7 cellular contexts compared by ENCODE assay signal in the genomic region with DNA sequence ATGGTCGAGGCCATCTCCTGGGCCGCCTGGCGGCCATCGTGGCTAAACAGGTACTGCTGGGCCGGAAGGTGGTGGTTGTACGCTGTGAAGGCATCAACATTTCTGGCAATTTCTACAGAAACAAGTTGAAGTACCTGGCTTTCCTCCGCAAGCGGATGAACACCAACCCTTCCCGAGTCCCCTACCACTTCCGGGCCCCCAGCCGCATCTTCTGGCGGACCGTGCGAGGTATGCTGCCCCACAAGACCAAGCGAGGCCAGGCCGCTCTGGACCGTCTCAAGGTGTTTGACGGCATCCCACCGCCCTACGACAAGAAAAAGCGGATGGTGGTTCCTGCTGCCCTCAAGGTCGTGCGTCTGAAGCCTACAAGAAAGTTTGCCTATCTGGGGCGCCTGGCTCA. TPM values are rescaled to one million over a fixed set of nuclear protein-coding genes. Genes with fewer than 3 reads are reported as not detected.
DNase-seq lines count a peak whose midpoint lies in the region; ATAC-seq, FAIRE-seq and TF ChIP-seq lines count a peak whose summit lies in the region.
"Not testable (repeated sequence)": the region's sequence is repeated elsewhere in the genome, so short reads cannot be mapped to it uniquely, and the experiment has no call there.

No MANE protein-coding gene starts in this region.

- not testable (repeated sequence) for H3K9me2 ChIP-seq in HCT116 (ENCODE audit: insufficient read depth); OCI-LY7 (ENCODE audit: insufficient read depth, low read length)

- not testable (repeated sequence) for ATAC-seq in HCT116, Panc1, K562

- not testable (repeated sequence) for H3K27me3 Mint-ChIP-seq in Caco-2 (ENCODE audit: insufficient read depth, unreplicated experiment)

- not testable (repeated sequence) for TF ChIP-seq POLR2A in HCT116 (IDR thresholded peaks at IDR 0.05; ENCODE audit: borderline replicate concordance, extremely low read depth, insufficient read depth, insufficient read length); K562 (conservative IDR thresholded peaks at IDR 0.05); endothelial cell of umbilical vein (IDR thresholded peaks at IDR 0.05; ENCODE audit: low read depth, low read length)

- BruUV-seq in Caco-2 (replicated peaks; lab: Mats Ljungman, UMichigan) = TSS peak; percentile 100
- TSS peak; percentile 82 for BruUV-seq in HCT116 (replicated peaks; lab: Mats Ljungman, UMichigan)
- BruUV-seq in OCI-LY7 (replicated peaks; lab: Mats Ljungman, UMichigan) = TSS peak; percentile 100
- BruUV-seq in Panc1 (replicated peaks; lab: Mats Ljungman, UMichigan) = TSS peak; percentile 70
- TSS peak; percentile 88 for BruUV-seq in K562 (replicated peaks; lab: Mats Ljungman, UMichigan)
- BruUV-seq in endothelial cell of umbilical vein (replicated peaks; lab: Mats Ljungman, UMichigan) = TSS peak; percentile 36

- H3K27ac ChIP-seq in HCT116 (ENCODE audit: low read depth, low read length); OCI-LY7 (ENCODE audit: low read depth, low read length, poor library complexity, severe bottlenecking); Panc1 (ENCODE audit: low read length); K562 (ENCODE audit: extremely low read depth, low read depth, low read length); endothelial cell of umbilical vein (ENCODE audit: insufficient read depth, low read depth, low read length): not testable (repeated sequence)

- not testable (repeated sequence) for TF ChIP-seq EP300 in K562 (IDR thresholded peaks at IDR 0.05; ENCODE audit: low read length)

- DNase-seq in Caco-2; HCT116 (ENCODE audit: low read depth, low spot score); OCI-LY7 (ENCODE audit: low spot score); Panc1 (ENCODE audit: low read depth, low spot score); K562 (ENCODE audit: extremely low read depth in 1 of 4, low spot score in 3 of 4); endothelial cell of umbilical vein (ENCODE audit: low read depth, low spot score); urothelium cell line (ENCODE audit: low spot score): not testable (repeated sequence)

- not testable (repeated sequence) for TF ChIP-seq CTCF in Caco-2 (IDR thresholded peaks at IDR 0.05; ENCODE audit: insufficient read depth in 1 of 2, low read depth in 1 of 2, low read length in 1 of 2, severe bottlenecking in 1 of 2, unreplicated experiment in 1 of 2); HCT116 (IDR thresholded peaks at IDR 0.05 in 2 of 3, conservative IDR thresholded peaks at IDR 0.05 in 1 of 3; ENCODE audit: borderline replicate concordance in 1 of 3, insufficient read depth in 1 of 3, low read depth in 2 of 3, low read length in 2 of 3); OCI-LY7 (conservative IDR thresholded peaks at IDR 0.05; ENCODE audit: low read length); Panc1 (IDR thresholded peaks at IDR 0.05); K562 (IDR thresholded peaks at IDR 0.05 in 2 of 3, conservative IDR thresholded peaks at IDR 0.05 in 1 of 3; ENCODE audit: insufficient read depth in 2 of 3, low read depth in 1 of 3, low read length in 3 of 3); endothelial cell of umbilical vein (IDR thresholded peaks at IDR 0.05; ENCODE audit: extremely low read depth in 1 of 2, insufficient read depth in 1 of 2, low read depth in 1 of 2, low read length in 2 of 2)

- H3K27ac Mint-ChIP-seq in Caco-2 (ENCODE audit: unreplicated experiment) = not testable (repeated sequence)

- not testable (repeated sequence) for H2AFZ ChIP-seq in HCT116 (ENCODE audit: low read depth, low read length, poor library complexity, severe bottlenecking); OCI-LY7 (ENCODE audit: low read length); K562 (ENCODE audit: low read depth, low read length); endothelial cell of umbilical vein (ENCODE audit: low read depth, low read length)

- not testable (repeated sequence) for H3K4me2 ChIP-seq in HCT116 (ENCODE audit: low read length); OCI-LY7 (ENCODE audit: low read length); K562 (ENCODE audit: insufficient read depth, low read length); endothelial cell of umbilical vein (ENCODE audit: insufficient read depth, low read length)

- not testable (repeated sequence) for H3K9me3 Mint-ChIP-seq in Caco-2 (ENCODE audit: unreplicated experiment)

- not testable (repeated sequence) for H3K4me1 Mint-ChIP-seq in Caco-2 (ENCODE audit: low read depth, unreplicated experiment)

- CTCF ChIA-PET in Caco-2 (lab: Charles Lee) = interaction anchor here (0.6 kb wide), 1 partner anchor 127 kb away, joined by 3 read pairs; no protein-coding TSS in a partner anchor
- CTCF ChIA-PET in HCT116 (lab: Charles Lee); OCI-LY7 (lab: Charles Lee; ENCODE audit: unreplicated experiment); Panc1 (lab: Charles Lee); K562 (lab: Yijun Ruan, JAX; ENCODE audit: low intra/inter-chr PET ratio): not testable (repeated sequence)
- CTCF ChIA-PET in endothelial cell of umbilical vein (lab: Charles Lee) = interaction anchor here (0.9 kb wide), 1 partner anchor 275 kb away, joined by 3 read pairs; no protein-coding TSS in a partner anchor

- RAD21 ChIA-PET in HCT116 (lab: Charles Lee; ENCODE audit: low non-redundant PET in 1 of 2, low total read pairs in 2 of 2, uncharacterized antibody in 2 of 2, unreplicated experiment in 2 of 2) = not testable (repeated sequence)

- H3K36me3 Mint-ChIP-seq in Caco-2 (ENCODE audit: insufficient read depth, unreplicated experiment) = not testable (repeated sequence)

- in situ Hi-C loops in Panc1 (cut with HindIII; ENCODE audit: low pct_unique_long_range_greater_than_20kb, low sequenced_read_pairs); K562 (cut with MboI): not testable (repeated sequence)

- H3K9ac ChIP-seq in HCT116 (ENCODE audit: low read length); K562 (ENCODE audit: insufficient read depth in 1 of 2, low read depth in 2 of 2, low read length in 2 of 2); endothelial cell of umbilical vein (replicated peaks; ENCODE audit: extremely low read depth, insufficient read depth, low read length): not testable (repeated sequence)

- not testable (repeated sequence) for H4K20me1 ChIP-seq in HCT116 (ENCODE audit: insufficient read depth); OCI-LY7 (ENCODE audit: insufficient read depth, low read length); K562 (replicated peaks; ENCODE audit: control insufficient read depth, insufficient read depth, low read length); endothelial cell of umbilical vein (replicated peaks; ENCODE audit: control insufficient read depth, extremely low read depth, insufficient read depth, low read length)

- not testable (repeated sequence) for H3K4me3 Mint-ChIP-seq in Caco-2 (ENCODE audit: unreplicated experiment)

- H3K9me1 ChIP-seq in K562 (ENCODE audit: control insufficient read depth, insufficient read depth, low read length); endothelial cell of umbilical vein (replicated peaks; ENCODE audit: control insufficient read depth, extremely low read depth, insufficient read depth, low read length): not testable (repeated sequence)

- intact Hi-C loops in Caco-2 (cut with micrococcal nuclease; ENCODE audit: unreplicated experiment); HCT116 (cut with micrococcal nuclease); OCI-LY7 (cut with micrococcal nuclease; ENCODE audit: unreplicated experiment); Panc1 (cut with micrococcal nuclease; ENCODE audit: unreplicated experiment); K562 (cut with micrococcal nuclease); endothelial cell of umbilical vein (cut with micrococcal nuclease): not testable (repeated sequence)

- H3K36me3 ChIP-seq in Caco-2 (ENCODE audit: control insufficient read depth, insufficient read depth, low read length); HCT116 (ENCODE audit: control insufficient read depth in 1 of 2, insufficient read depth in 2 of 2, low read length in 2 of 2); OCI-LY7 (ENCODE audit: insufficient read depth, low read length); Panc1 (ENCODE audit: control insufficient read depth, insufficient read depth, low read length); K562 (ENCODE audit: control insufficient read depth, insufficient read depth, low read length); endothelial cell of umbilical vein (ENCODE audit: control insufficient read depth in 2 of 2, extremely low read depth in 1 of 2, insufficient read depth in 2 of 2, low read length in 2 of 2): not testable (repeated sequence)

- not testable (repeated sequence) for FAIRE-seq in K562 (lab: Jason Lieb, UNC); endothelial cell of umbilical vein (lab: Jason Lieb, UNC)
- peak; percentile 17 for FAIRE-seq in urothelium cell line (lab: Jason Lieb, UNC)

- not testable (repeated sequence) for TF ChIP-seq RAD21 in HCT116 (IDR thresholded peaks at IDR 0.05; ENCODE audit: low read depth); K562 (CRISPR knock-in tag; conservative IDR thresholded peaks at IDR 0.05 in 1 of 2, IDR thresholded peaks at IDR 0.05 in 1 of 2)

- H3K79me2 ChIP-seq in HCT116 (ENCODE audit: insufficient read depth, low read length); OCI-LY7 (ENCODE audit: insufficient read depth, low read depth, low read length); K562 (ENCODE audit: control insufficient read depth, insufficient read depth, low read length); endothelial cell of umbilical vein (ENCODE audit: control insufficient read depth, insufficient read depth, low read length): not testable (repeated sequence)

- H3K27me3 ChIP-seq in Caco-2 (replicated peaks; ENCODE audit: control insufficient read depth, insufficient read depth, low read length); HCT116 (ENCODE audit: insufficient read depth, low read length); Panc1 (ENCODE audit: control insufficient read depth, insufficient read depth, low read length); K562 (ENCODE audit: control insufficient read depth in 2 of 2, insufficient read depth in 2 of 2, low read length in 2 of 2); endothelial cell of umbilical vein (ENCODE audit: control insufficient read depth in 2 of 2, insufficient read depth in 2 of 2, low read length in 2 of 2): not testable (repeated sequence)

- POLR2A ChIA-PET in Caco-2 (lab: Charles Lee) = interaction anchor here (0.6 kb wide), 1 partner anchor 9 kb away, joined by 3 read pairs; no protein-coding TSS in a partner anchor
- POLR2A ChIA-PET in HCT116 (lab: Charles Lee); K562 (lab: Yijun Ruan, JAX); endothelial cell of umbilical vein (lab: Charles Lee): not testable (repeated sequence)
- POLR2A ChIA-PET in OCI-LY7 (lab: Charles Lee) = interaction anchor here (0.6 to 2.1 kb wide), 3 partner anchors 12 to 165 kb away, joined by 3 to 8 read pairs (median 3); no protein-coding TSS in a partner anchor
- POLR2A ChIA-PET in Panc1 (lab: Charles Lee) = interaction anchor here (1.0 kb wide), 1 partner anchor 12 kb away, joined by 3 read pairs; no protein-coding TSS in a partner anchor

- not testable (repeated sequence) for H3K4me1 ChIP-seq in Caco-2; HCT116 (ENCODE audit: control insufficient read depth in 1 of 2, insufficient read depth in 2 of 2, low read length in 2 of 2); Panc1 (ENCODE audit: control insufficient read depth, insufficient read depth, low read length); K562 (replicated peaks in 1 of 2; ENCODE audit: control insufficient read depth in 2 of 2, insufficient read depth in 2 of 2, low read length in 2 of 2); endothelial cell of umbilical vein (ENCODE audit: control insufficient read depth, extremely low read depth, insufficient read depth, low read length)
- peaks cover 50% of the 10 kb centered on the region for H3K4me1 ChIP-seq in OCI-LY7 (ENCODE audit: insufficient read depth, low read length, poor library complexity, severe bottlenecking)

- H3K9me3 ChIP-seq in Caco-2; HCT116 (ENCODE audit: control insufficient read depth in 1 of 2, insufficient read depth in 1 of 2, low read depth in 1 of 2, low read length in 2 of 2); OCI-LY7 (ENCODE audit: low read length); Panc1 (ENCODE audit: control insufficient read depth, insufficient read depth, low read depth, low read length); K562 (replicated peaks; ENCODE audit: control insufficient read depth, insufficient read depth, low read depth, low read length); endothelial cell of umbilical vein (replicated peaks; ENCODE audit: control insufficient read depth, insufficient read depth, low read length): not testable (repeated sequence)

- not testable (repeated sequence) for H3K4me3 ChIP-seq in Caco-2 (ENCODE audit: low read depth, low read length); HCT116 (replicated peaks in 1 of 2; ENCODE audit: low read depth in 1 of 2, low read length in 2 of 2); OCI-LY7 (ENCODE audit: low read depth, low read length, poor library complexity, severe bottlenecking); Panc1 (ENCODE audit: low read depth in 2 of 2, low read length in 2 of 2); K562; endothelial cell of umbilical vein (replicated peaks in 1 of 3; ENCODE audit: insufficient read depth in 1 of 3, low read depth in 1 of 3, low read length in 3 of 3)

- no CpG with 5 or more reads among the region's 24 CpGs for WGBS in K562 (ENCODE audit: insufficient coverage, low coverage, missing lambda C conversion rate)

- dilution Hi-C loops in endothelial cell of umbilical vein (cut with MboI; ENCODE audit: extremely low pct_ligation_motif_present, low sequenced_read_pairs) = not testable (repeated sequence)

RNA-seq across cellular contexts. Expression of a gene that starts 30.0 kb away (rescaled TPM):
- total RNA-seq in Caco-2 (2022) = 1.6 and 2.4 TPM in 2 replicates
- 7.1 TPM for total RNA-seq in HCT116 (2021; ENCODE audit: unreplicated experiment)
- 2.1 TPM in 2 replicates for polyA plus RNA-seq in HCT116 (2012)
- 132 and 152 TPM in 2 replicates for total RNA-seq in OCI-LY7 (2014; rRNA removed; shearing (Covaris generic))
- 111 and 140 TPM in 2 replicates for total RNA-seq in OCI-LY7 (2022)
- total RNA-seq in Panc1 (2021; ENCODE audit: unreplicated experiment) = 2.6 TPM
- polyA plus RNA-seq in Panc1 (2012; ENCODE audit: insufficient read length) = 0.58 TPM
- 3.0 and 3.5 TPM in 2 replicates for total RNA-seq in K562 (2011; cell fraction: chromatin; rRNA removed; ENCODE audit: low replicate concordance)
- total RNA-seq in K562 (2011; cell fraction: nucleolus; rRNA removed) = 1.0 and 1.2 TPM in 2 replicates
- total RNA-seq in K562 (2011; cell fraction: nucleoplasm; rRNA removed) = 1.6 and 1.8 TPM in 2 replicates
- 1.5 and 1.6 TPM in 2 replicates for total RNA-seq in K562 (2014; rRNA removed)
- 1.6 TPM in 2 replicates for total RNA-seq in K562 (2014; rRNA removed; fragmentation: Illumina TruSeq; extraction: Trizol)
- 1.1 and 1.5 TPM in 2 replicates for total RNA-seq in K562 (2015; rRNA removed; fragmentation: Illumina TruSeq; extraction: Trizol)
- 1.4 TPM in 2 replicates for total RNA-seq in K562 (2021)
- 2.4 and 5.1 TPM in 2 replicates for polyA plus RNA-seq in K562 (2011; rRNA removed)
- polyA plus RNA-seq in K562 (2011; cell fraction: cytosol; rRNA removed) = 1.4 and 4.7 TPM in 2 replicates
- 1.9 and 3.7 TPM in 2 replicates for polyA plus RNA-seq in K562 (2011; cell fraction: nucleus; rRNA removed)
- 0.98 and 1.3 TPM in 2 replicates for polyA plus RNA-seq in K562 (2012)
- polyA plus RNA-seq in K562 (2014; fragmentation: Illumina TruSeq; extraction: Trizol) = 1.7 and 1.9 TPM in 2 replicates
- polyA plus RNA-seq in K562 (2014; fragmentation: Nextera tagmentation; extraction: Ambion mirVana) = under 1 TPM; 0.20 to 0.35 TPM
- polyA plus RNA-seq in K562 (2014; rRNA removed) = 1.2 and 1.3 TPM in 2 replicates
- 4.9 and 17.9 TPM in 2 replicates for polyA minus RNA-seq in K562 (2011; rRNA and poly(A)+ RNA removed)
- 2.7 and 6.6 TPM in 2 replicates for polyA minus RNA-seq in K562 (2011; cell fraction: cytosol; rRNA and poly(A)+ RNA removed)
- 0.94 and 4.3 TPM in 2 replicates for polyA minus RNA-seq in K562 (2011; cell fraction: nucleus; rRNA and poly(A)+ RNA removed)
- total RNA-seq in endothelial cell of umbilical vein = not detected in 2 replicates
- 0.04 TPM in 1 of 2 replicates, not detected in the other for polyA plus RNA-seq in endothelial cell of umbilical vein
- 0.01 TPM in 2 replicates for polyA plus RNA-seq in endothelial cell of umbilical vein (2011; cell fraction: cytosol; rRNA removed)
- not detected in 2 replicates for polyA plus RNA-seq in endothelial cell of umbilical vein (2011; cell fraction: nucleus; rRNA removed)
- polyA plus RNA-seq in endothelial cell of umbilical vein (2012) = 0.11 TPM in 1 of 2 replicates, not detected in the other
- polyA minus RNA-seq in endothelial cell of umbilical vein = not detected in 2 replicates
- polyA minus RNA-seq in endothelial cell of umbilical vein (2011; cell fraction: cytosol; rRNA and poly(A)+ RNA removed) = not detected
- polyA minus RNA-seq in endothelial cell of umbilical vein (2011; cell fraction: nucleus; rRNA and poly(A)+ RNA removed) = not detected in 2 replicates

Comparison
In these comparisons a context has a peak if more than half of its experiments do, and no peak if none do; other contexts are left out.
1. RNA of a gene that starts 30.0 kb away (total RNA-seq): 111 to 152 TPM in OCI-LY7; 7.1 TPM in HCT116 (single experiment), 2.6 TPM in Panc1 (single experiment), 1.0 to 3.5 TPM in K562, 1.6 to 2.4 TPM in Caco-2 and not detected in endothelial cell of umbilical vein; every median in the first group is over 10 times any median in the second.